ENCODE assay signal across 8 cellular contexts in genomic region chr22:32528984-32529982, GRCh38. TPM values are rescaled to one million over a fixed set of nuclear protein-coding genes. Genes with fewer than 3 reads are reported as not detected.
A peak's percentile ranks its signal among the peaks of the same experiment; 100 is the strongest.
DNase-seq lines count a peak whose midpoint lies in the region; ATAC-seq and TF ChIP-seq lines count a peak whose summit lies in the region.

No MANE protein-coding gene starts in this region.

- H3K4me1 ChIP-seq in hepatocyte (ENCODE audit: insufficient read depth), result peaks cover 34% of the 10 kb centered on the region

- TF ChIP-seq CTCF in hepatocyte (IDR thresholded peaks at IDR 0.05; ENCODE audit: poor library complexity) (peak; percentile 93), retinal pigment epithelial cell (conservative IDR thresholded peaks at IDR 0.05; ENCODE audit: low read depth, low read length) (peak; percentile 85)

- peak overlapping the region; percentile 56 for H3K4me2 ChIP-seq in hepatocyte

- no peaks in the 10 kb centered on the region for H3K27me3 ChIP-seq in hepatocyte

- H3K79me2 ChIP-seq in hepatocyte, result no peaks in the 10 kb centered on the region

- H4K20me1 ChIP-seq in hepatocyte (ENCODE audit: insufficient read depth, poor library complexity, severe bottlenecking), result no peaks in the 10 kb centered on the region

- H3K36me3 ChIP-seq in hepatocyte (replicated peaks; ENCODE audit: insufficient read depth, low read depth), result no peaks in the 10 kb centered on the region

- H3K27ac ChIP-seq in hepatocyte, result peak overlapping the region; percentile 62

- no peaks in the 10 kb centered on the region for H3K9me3 ChIP-seq in hepatocyte (ENCODE audit: low read depth)

- no peaks in the 10 kb centered on the region for H3K9me2 ChIP-seq in hepatocyte (replicated peaks; ENCODE audit: insufficient read depth)

- DNase-seq in DMS 273 (lab: John Stamatoyannopoulos, UW; ENCODE audit: unreplicated experiment), result peak; percentile 80
- DNase-seq in KG1 (lab: John Stamatoyannopoulos, UW), result peak; percentile 34
- DNase-seq in T-helper 9 cell, result peak; percentile 41
- DNase-seq in astrocyte of the hippocampus (ENCODE audit: low read depth, low spot score), result peak; percentile 90
- peak; percentile 90 for DNase-seq in hepatocyte (ENCODE audit: low spot score)
- peak; percentile 50 for DNase-seq in retinal pigment epithelial cell (ENCODE audit: low read depth)

- WGBS in hepatocyte (ENCODE audit: low lambda C conversion rate, missing lambda C conversion rate), result 57% methylated on average over 28 of the region's 29 CpGs

- no peak for ATAC-seq in GM21786 (IDR thresholded peaks at IDR 0.05; ENCODE audit: unreplicated experiment)
- ATAC-seq in GM21423 (IDR thresholded peaks at IDR 0.05; ENCODE audit: unreplicated experiment), result no peak

- peak overlapping the region; percentile 76 for H2AFZ ChIP-seq in hepatocyte

- H3K4me3 ChIP-seq in hepatocyte (no peak overlapping the region), retinal pigment epithelial cell (ENCODE audit: low read length) (no peak overlapping the region)

RNA-seq across cellular contexts. Expression of gene FBXO7, which starts 54.7 kb away (rescaled TPM):
- total RNA-seq in hepatocyte, result 82.7 and 91.3 TPM in 2 replicates
- polyA plus RNA-seq in hepatocyte, result 92.5 and 94.2 TPM in 2 replicates

Comparison
In these comparisons a context has a peak if more than half of its experiments do, and no peak if none do; other contexts are left out.
1. DNase-seq: peak in every context shown above with its lines; median percentile 90 in astrocyte of the hippocampus; 90 in hepatocyte; 80 in DMS 273; 50 in retinal pigment epithelial cell; 41 in T-helper 9 cell; 34 in KG1.